1 cellular context compared by ENCODE assay signal in the genomic region with DNA sequence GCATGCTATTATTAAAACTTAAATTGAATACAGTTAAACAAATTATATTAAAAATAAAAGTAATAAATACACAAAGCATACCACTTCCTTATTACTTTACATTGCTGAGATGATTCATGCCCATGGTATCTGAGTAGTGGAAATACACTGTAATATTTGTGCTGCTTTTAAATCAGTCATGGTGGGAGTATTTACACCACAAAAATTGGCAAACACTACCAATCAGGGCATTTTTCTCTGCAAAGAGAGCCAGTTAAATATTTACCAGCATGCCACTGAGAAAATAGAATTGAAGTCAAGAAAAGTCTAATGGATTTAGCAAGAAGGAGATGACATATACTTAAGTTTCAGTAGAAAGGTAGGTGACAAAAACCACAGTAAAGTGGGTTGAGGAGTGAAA.
A peak's percentile ranks its signal among the peaks of the same experiment; 100 is the strongest.
TF ChIP-seq lines count a peak whose summit lies in the region.

No MANE protein-coding gene starts in this region.

TF ChIP-seq in HCT116, 20 proteins besides CTCF, POLR2A, EP300 and RAD21 (continued from another document):
- 0 out of 2 replicates have a peak, but pooled peaks have one; percentile 26 for TF ChIP-seq ELF1 (IDR thresholded peaks at IDR 0.05; ENCODE audit: borderline replicate concordance, low read depth)
- TF ChIP-seq FOSL1 (IDR thresholded peaks at IDR 0.05; ENCODE audit: low read depth), result peak; percentile 92
- TF ChIP-seq ZNF274 (IDR thresholded peaks at IDR 0.05; ENCODE audit: low read depth, low read length), result no peak
- TF ChIP-seq, protein P1, sequence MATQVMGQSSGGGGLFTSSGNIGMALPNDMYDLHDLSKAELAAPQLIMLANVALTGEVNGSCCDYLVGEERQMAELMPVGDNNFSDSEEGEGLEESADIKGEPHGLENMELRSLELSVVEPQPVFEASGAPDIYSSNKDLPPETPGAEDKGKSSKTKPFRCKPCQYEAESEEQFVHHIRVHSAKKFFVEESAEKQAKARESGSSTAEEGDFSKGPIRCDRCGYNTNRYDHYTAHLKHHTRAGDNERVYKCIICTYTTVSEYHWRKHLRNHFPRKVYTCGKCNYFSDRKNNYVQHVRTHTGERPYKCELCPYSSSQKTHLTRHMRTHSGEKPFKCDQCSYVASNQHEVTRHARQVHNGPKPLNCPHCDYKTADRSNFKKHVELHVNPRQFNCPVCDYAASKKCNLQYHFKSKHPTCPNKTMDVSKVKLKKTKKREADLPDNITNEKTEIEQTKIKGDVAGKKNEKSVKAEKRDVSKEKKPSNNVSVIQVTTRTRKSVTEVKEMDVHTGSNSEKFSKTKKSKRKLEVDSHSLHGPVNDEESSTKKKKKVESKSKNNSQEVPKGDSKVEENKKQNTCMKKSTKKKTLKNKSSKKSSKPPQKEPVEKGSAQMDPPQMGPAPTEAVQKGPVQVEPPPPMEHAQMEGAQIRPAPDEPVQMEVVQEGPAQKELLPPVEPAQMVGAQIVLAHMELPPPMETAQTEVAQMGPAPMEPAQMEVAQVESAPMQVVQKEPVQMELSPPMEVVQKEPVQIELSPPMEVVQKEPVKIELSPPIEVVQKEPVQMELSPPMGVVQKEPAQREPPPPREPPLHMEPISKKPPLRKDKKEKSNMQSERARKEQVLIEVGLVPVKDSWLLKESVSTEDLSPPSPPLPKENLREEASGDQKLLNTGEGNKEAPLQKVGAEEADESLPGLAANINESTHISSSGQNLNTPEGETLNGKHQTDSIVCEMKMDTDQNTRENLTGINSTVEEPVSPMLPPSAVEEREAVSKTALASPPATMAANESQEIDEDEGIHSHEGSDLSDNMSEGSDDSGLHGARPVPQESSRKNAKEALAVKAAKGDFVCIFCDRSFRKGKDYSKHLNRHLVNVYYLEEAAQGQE (IDR thresholded peaks at IDR 0.05; ENCODE audit: low read depth), result no peak
- TF ChIP-seq EZH2phosphoT487 (IDR thresholded peaks at IDR 0.05; ENCODE audit: borderline replicate concordance), result no peak
- peak; percentile 91 for TF ChIP-seq JUND (IDR thresholded peaks at IDR 0.05)
- no peak for TF ChIP-seq YY1 (IDR thresholded peaks at IDR 0.05; ENCODE audit: extremely low read depth, insufficient replicate concordance, low read depth, low read length)
- TF ChIP-seq, protein P2, sequence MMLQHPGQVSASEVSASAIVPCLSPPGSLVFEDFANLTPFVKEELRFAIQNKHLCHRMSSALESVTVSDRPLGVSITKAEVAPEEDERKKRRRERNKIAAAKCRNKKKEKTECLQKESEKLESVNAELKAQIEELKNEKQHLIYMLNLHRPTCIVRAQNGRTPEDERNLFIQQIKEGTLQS (IDR thresholded peaks at IDR 0.05), result peak; percentile 34
- no peak for TF ChIP-seq EZH2 (IDR thresholded peaks at IDR 0.05)
- TF ChIP-seq SIN3A (IDR thresholded peaks at IDR 0.05; ENCODE audit: low read depth), result no peak
